In genomic region chr14:28609228-28609828, GRCh38 we compare ENCODE assay signal across 8 cellular contexts.
DNase-seq lines count a peak whose midpoint lies in the region; ATAC-seq and TF ChIP-seq lines count a peak whose summit lies in the region.

No MANE protein-coding gene starts in this region.

- peak; percentile 9 for DNase-seq in EL
- peak; percentile 7 for DNase-seq in HFF-Myc (ENCODE audit: extremely low read depth, low read depth)
- DNase-seq in NCI-H345 (lab: John Stamatoyannopoulos, UW), result peak; percentile 80
- peak; percentile 12 for DNase-seq in amniotic stem cell (lab: John Stamatoyannopoulos, UW)
- DNase-seq in iPS DF 6.9 (ENCODE audit: low read depth, low spot score), result peak; percentile 39
- peak; percentile 27 for DNase-seq in stromal cell of bone marrow (ENCODE audit: low read depth)
- DNase-seq in stimulated activated naive CD4-positive, alpha-beta T cell (lab: John Stamatoyannopoulos, UW), result no peak

- H3K4me1 ChIP-seq in iPS DF 6.9 (ENCODE audit: control insufficient read depth, insufficient read depth, low read length), result no peaks in the 10 kb centered on the region

- WGBS in iPS DF 6.9 (ENCODE audit: insufficient coverage, insufficient read length), result no CpG with 5 or more reads among the region's 6 CpGs

- H3K27me3 ChIP-seq in iPS DF 6.9 (ENCODE audit: control insufficient read depth, insufficient read depth, low read length), result no peaks in the 10 kb centered on the region

- H3K36me3 ChIP-seq in iPS DF 6.9 (ENCODE audit: control insufficient read depth, insufficient read depth, low read length), result no peaks in the 10 kb centered on the region

- ATAC-seq in HG03175 (IDR thresholded peaks at IDR 0.05; ENCODE audit: unreplicated experiment), result no peak

- no peaks in the 10 kb centered on the region for H3K9me3 ChIP-seq in iPS DF 6.9 (ENCODE audit: control insufficient read depth, insufficient read depth, low read length)

- peak; percentile 81 for TF ChIP-seq CTCF in HFF-Myc (IDR thresholded peaks at IDR 0.05; ENCODE audit: low read depth, low read length, missing control alignments)

- no peak overlapping the region for H3K27ac ChIP-seq in iPS DF 6.9 (ENCODE audit: low read length)

- H3K4me3 ChIP-seq in HFF-Myc (replicated peaks; ENCODE audit: low read depth, low read length) (no peak overlapping the region), iPS DF 6.9 (ENCODE audit: low read length) (no peak overlapping the region)

Comparison
In these comparisons a context has a peak if more than half of its experiments do, and no peak if none do; other contexts are left out.
1. DNase-seq: peak in EL (single experiment), HFF-Myc (single experiment), NCI-H345 (single experiment), amniotic stem cell (single experiment), iPS DF 6.9 (single experiment) and stromal cell of bone marrow (single experiment); none in stimulated activated naive CD4-positive, alpha-beta T cell (0 of 6).